Comparison of ENCODE assay signal across 22 cellular contexts in genomic region chr22:22891139-22891621, GRCh38. TPM values are rescaled to one million over a fixed set of nuclear protein-coding genes. Genes with fewer than 3 reads are reported as not detected.
"Had no signal": no experiment of that assay in that cellular context is flagged by ENCODE, and none has a peak within 500 bp of the region (broad histone marks: within the 10 kb centered on the region; RNA-seq: fewer than 3 reads in every experiment).

No MANE protein-coding gene starts in this region.

- H3K27ac ChIP-seq: ascending aorta, brain microvascular endothelial cell, foreskin keratinocyte, lower lobe of right lung, right lobe of liver, skin epidermis, testis, uterus had no signal

- H3K27me3 ChIP-seq: ascending aorta, right lobe of liver, testis, uterus had no signal

- H3K9me3 ChIP-seq: ascending aorta, lower lobe of right lung, mucosa of descending colon, right lobe of liver, testis, uterus had no signal

- H3K36me3 ChIP-seq: ascending aorta, brain microvascular endothelial cell, lower lobe of right lung, right lobe of liver, uterus had no signal

- FAIRE-seq: endometrium had no signal

- H3K4me1 ChIP-seq: ascending aorta, foreskin keratinocyte, lower lobe of right lung, right lobe of liver, testis, uterus had no signal

- DNase-seq: activated CD4-positive, alpha-beta T cell treated with anti-CD3 and anti-CD28 coated beads, Interleukin-2, amount 10 ng/mL, durations not matched to agents 24 days and 14 days; activated CD8-positive, alpha-beta T cell treated with anti-CD3 and anti-CD28 coated beads, Interleukin-2, amount 10 ng/mL, durations not matched to agents 7 days and 5 days; brain microvascular endothelial cell; caudate nucleus; effector CD4-positive, alpha-beta T cell; foreskin keratinocyte; lower lobe of right lung; mesendoderm; mucosa of descending colon; nucleus accumbens; right lobe of liver; stimulated activated CD4-positive, alpha-beta T cell treated with anti-CD3 and anti-CD28 coated beads, Interleukin-1b, Interleukin-23, amount 100 ng/mL, for 48 hours; testis; trophoblast cell; uterus had no signal

- H3K4me3 ChIP-seq: ascending aorta, lower lobe of right lung, mucosa of descending colon, right lobe of liver, skin epidermis, testis, uterus had no signal

RNA-seq across cellular contexts. Expression of gene IGLL5, which starts 3.6 kb away (rescaled TPM):
- total RNA-seq: activated CD4-positive, alpha-beta T cell treated with anti-CD3 and anti-CD28 coated beads, Interleukin-2, amount 10 ng/mL, durations not matched to agents 24 days and 14 days; activated CD8-positive, alpha-beta T cell treated with anti-CD3 and anti-CD28 coated beads, Interleukin-2, amount 10 ng/mL, durations not matched to agents 7 days and 5 days; activated naive CD4-positive, alpha-beta T cell treated with anti-CD3 and anti-CD28 coated beads, Interleukin-2, amount 50 U/mL, for 72 hours; activated T-helper 17 cell treated with anti-CD3 and anti-CD28 coated beads, Interleukin-2, amount 50 U/mL, for 72 hours; foreskin keratinocyte; glomerular endothelial cell; kidney epithelial cell had no signal
- polyA plus RNA-seq: foreskin keratinocyte had no signal
